In genomic region chr16:77647726-77648125, GRCh38 we compare ENCODE assay signal across 28 cellular contexts.
"Had no signal": no experiment of that assay in that cellular context is flagged by ENCODE, and none has a peak within 500 bp of the region (broad histone marks: within the 10 kb centered on the region; RNA-seq: fewer than 3 reads in every experiment).

No MANE protein-coding gene starts in this region.

- H3K27ac ChIP-seq: dorsolateral prefrontal cortex, epithelial cell of prostate, gastrocnemius medialis, heart right ventricle, left lung, neural progenitor cell, prostate gland, sigmoid colon, spleen, thoracic aorta, tibial nerve, upper lobe of left lung had no signal

- H3K36me3 ChIP-seq: gastrocnemius medialis, heart right ventricle, left lung, neural progenitor cell, prostate gland, sigmoid colon, spleen, thoracic aorta, tibial nerve, upper lobe of left lung had no signal

- DNase-seq: cerebellar nuclear complex; dorsolateral prefrontal cortex; effector CD4-positive, alpha-beta T cell; endodermal cell; gastrocnemius medialis; glutamatergic neuron; heart right ventricle; hippocampal formation; left cardiac atrium; left lung; mesendoderm; midbrain; naive thymus-derived CD4-positive, alpha-beta T cell; nucleus accumbens; right cardiac atrium; sigmoid colon; spleen; stimulated activated CD4-positive, alpha-beta T cell treated with anti-CD3 and anti-CD28 coated beads, Interleukin-4, amount 100 ng/mL, for 4 hours; stimulated activated naive CD8-positive, alpha-beta T cell treated with anti-CD3 and anti-CD28 coated beads, Interleukin-15, Interleukin-2, amounts not matched to agents 100 U/mL and 50 U/mL, for 24 hours; substantia nigra; upper lobe of left lung had no signal

- H3K4me3 ChIP-seq: dorsolateral prefrontal cortex, gastrocnemius medialis, heart right ventricle, left lung, neural progenitor cell, prostate gland, sigmoid colon, spleen, thoracic aorta, tibial nerve, upper lobe of left lung had no signal

- H3K4me1 ChIP-seq: gastrocnemius medialis, heart right ventricle, left lung, neural progenitor cell, prostate gland, sigmoid colon, spleen, tibial nerve, upper lobe of left lung had no signal

- ATAC-seq: esophagus mucosa; gastrocnemius medialis; heart right ventricle; left cardiac atrium; left lung; naive thymus-derived CD4-positive, alpha-beta T cell; right cardiac atrium; stimulated activated memory B cell treated with anti-CD40 and anti-IgM and Interleukin-4, amounts not matched to agents 10 μg/mL and 1 μg/mL and 100 μg/mL, for 72 hours; stimulated activated naive CD8-positive, alpha-beta T cell treated with anti-CD3 and anti-CD28 coated beads, Interleukin-15, Interleukin-2, amounts not matched to agents 100 U/mL and 50 U/mL, for 24 hours had no signal

- H3K9me3 ChIP-seq: gastrocnemius medialis, heart right ventricle, left lung, prostate gland, sigmoid colon, spleen, thoracic aorta, tibial nerve, upper lobe of left lung had no signal

- H2AFZ ChIP-seq: neural progenitor cell had no signal

- H3K9ac ChIP-seq: neural progenitor cell had no signal

- H3K4me2 ChIP-seq: neural progenitor cell had no signal

- H3K27me3 ChIP-seq: gastrocnemius medialis, left lung, neural progenitor cell, sigmoid colon, tibial nerve, upper lobe of left lung had no signal
